In the genomic region with DNA sequence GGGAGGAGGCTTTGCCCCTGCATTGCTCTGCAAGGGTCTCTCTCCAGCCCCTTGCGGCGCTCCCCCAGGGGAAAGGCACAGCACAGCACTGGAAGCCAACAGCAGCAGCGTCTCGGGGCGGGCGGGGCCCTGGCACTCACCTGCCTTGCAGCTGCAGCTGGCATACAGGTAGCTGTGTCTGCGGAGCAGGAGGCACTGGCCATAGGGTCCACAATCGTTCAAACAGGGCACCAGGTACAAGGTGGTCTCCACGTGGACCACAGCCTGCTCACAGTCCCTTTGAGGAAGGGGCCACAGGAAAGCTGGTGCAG, we compare ENCODE assay signal across 6 cellular contexts.
"Had no signal": no experiment of that assay in that cellular context is flagged by ENCODE, and none has a peak within 500 bp of the region (broad histone marks: within the 10 kb centered on the region; RNA-seq: fewer than 3 reads in every experiment).

No MANE protein-coding gene starts in this region.

- H3K27ac ChIP-seq: HL-60 had no signal

- DNase-seq: IMR-90, KBM-7, KG1 had no signal

- FAIRE-seq: HepG2, HTR-8/SVneo had no signal

- ATAC-seq: HepG2 had no signal
